In the genomic region with DNA sequence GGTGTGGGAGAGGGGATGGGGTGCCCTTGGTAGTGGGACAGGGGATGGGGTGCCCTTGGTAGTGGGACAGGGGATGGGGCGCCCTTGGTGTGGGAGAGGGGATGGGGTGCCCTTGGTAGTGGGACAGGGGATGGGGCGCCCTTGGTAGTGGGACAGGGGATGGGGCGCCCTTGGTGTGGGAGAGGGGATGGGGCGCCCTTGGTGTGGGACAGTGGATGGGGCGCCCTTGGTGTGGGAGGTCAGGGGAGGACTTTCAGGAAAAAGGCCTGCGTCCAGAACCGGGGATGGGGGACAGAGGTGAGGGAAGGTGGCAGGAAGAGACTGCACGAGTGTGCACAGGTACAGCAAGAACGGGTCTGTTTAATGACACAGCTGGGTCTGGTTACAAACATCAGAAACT, we compare ENCODE assay signal across 13 cellular contexts. TPM values are rescaled to one million over a fixed set of nuclear protein-coding genes. Genes with fewer than 3 reads are reported as not detected.
DNase-seq lines count a peak whose midpoint lies in the region; ATAC-seq and TF ChIP-seq lines count a peak whose summit lies in the region.
"Not testable (repeated sequence)": the region's sequence is repeated elsewhere in the genome, so short reads cannot be mapped to it uniquely, and the experiment has no call there.
"Had no signal": no experiment of that assay in that cellular context is flagged by ENCODE, and none has a peak within 500 bp of the region (broad histone marks: within the 10 kb centered on the region; RNA-seq: fewer than 3 reads in every experiment).

No MANE protein-coding gene starts in this region.

- H3K9ac ChIP-seq in OCI-LY3 (ENCODE audit: low read length) = not testable (repeated sequence)

- H3K36me3 ChIP-seq in CD8-positive, alpha-beta memory T cell (ENCODE audit: insufficient read depth, low read length); OCI-LY3 (replicated peaks; ENCODE audit: low read depth, low read length); left ventricle myocardium inferior; spleen: not testable (repeated sequence)

- H2AFZ ChIP-seq in OCI-LY3 (ENCODE audit: low read depth, low read length) = peak overlapping the region; percentile 63; the same call in 1 of the 2 replicates

- not testable (repeated sequence) for H3K9me3 ChIP-seq in CD8-positive, alpha-beta memory T cell (ENCODE audit: low read length); OCI-LY3 (ENCODE audit: insufficient read depth, low read length); left ventricle myocardium inferior (replicated peaks); spleen

- H3K4me1 ChIP-seq in CD8-positive, alpha-beta memory T cell (ENCODE audit: insufficient read depth, low read length) = peaks cover 41% of the 10 kb centered on the region
- peaks cover 27% of the 10 kb centered on the region for H3K4me1 ChIP-seq in OCI-LY3 (ENCODE audit: low read length)
- peaks cover 81% of the 10 kb centered on the region for H3K4me1 ChIP-seq in left ventricle myocardium inferior
- peaks cover 39 to 92% (median 71%) of the 10 kb centered on the region in 6 donors for H3K4me1 ChIP-seq in spleen

- not testable (repeated sequence) for ATAC-seq in natural killer cell

- peaks cover 25 to 48% (median 26%) of the 10 kb centered on the region in 3 donors for H3K4me1 Mint-ChIP-seq in CD8-positive, alpha-beta memory T cell
- peaks cover 28% of the 10 kb centered on the region for H3K4me1 Mint-ChIP-seq in activated naive CD4-positive, alpha-beta T cell treated with anti-CD3 and anti-CD28 coated beads, Interleukin-2, amount 10 ng/mL, durations not matched to agents 7 days and 5 days
- peaks cover 25 to 45% of the 10 kb centered on the region in 2 donors for H3K4me1 Mint-ChIP-seq in natural killer cell
- peaks cover 37% of the 10 kb centered on the region for H3K4me1 Mint-ChIP-seq in type B pancreatic cell (ENCODE audit: unreplicated experiment)

- intact Hi-C loops in left ventricle myocardium inferior (cut with micrococcal nuclease) = loop anchor here (10.0 kb wide), 1 partner anchor 148 kb away; no protein-coding TSS in a partner anchor
- intact Hi-C loops in natural killer cell (cut with micrococcal nuclease); spleen (cut with DNase I; ENCODE audit: low total_unique reads): not testable (repeated sequence)

- peak overlapping the region in 6 of 7 donors; percentile 13 to 74 (median 64) for H3K4me3 Mint-ChIP-seq in CD8-positive, alpha-beta memory T cell
- not testable (repeated sequence) for H3K4me3 Mint-ChIP-seq in activated naive CD4-positive, alpha-beta T cell treated with anti-CD3 and anti-CD28 coated beads, Interleukin-2, amount 10 ng/mL, durations not matched to agents 7 days and 5 days
- peak overlapping the region; percentile 14 for H3K4me3 Mint-ChIP-seq in natural killer cell
- peak overlapping the region; percentile 57 for H3K4me3 Mint-ChIP-seq in type B pancreatic cell

- not testable (repeated sequence) for H4K20me1 ChIP-seq in OCI-LY3 (ENCODE audit: insufficient read depth, low read length)

- not testable (repeated sequence) for H3K36me3 Mint-ChIP-seq in CD8-positive, alpha-beta memory T cell; activated naive CD4-positive, alpha-beta T cell treated with anti-CD3 and anti-CD28 coated beads, Interleukin-2, amount 10 ng/mL, durations not matched to agents 7 days and 5 days; natural killer cell; type B pancreatic cell

- H3K4me2 ChIP-seq in OCI-LY3 (ENCODE audit: low read length) = peak overlapping the region; percentile 100

- not testable (repeated sequence) for H3K27me3 ChIP-seq in CD8-positive, alpha-beta memory T cell (ENCODE audit: insufficient read depth, low read length, poor library complexity, severe bottlenecking); OCI-LY3 (ENCODE audit: low read depth, low read length); left ventricle myocardium inferior (ENCODE audit: low read depth)
- peaks cover 0 to 23% (median 0%) of the 10 kb centered on the region in 7 donors for H3K27me3 ChIP-seq in spleen (replicated peaks in 1 of 7)

- CTCF ChIA-PET in CD8-positive, alpha-beta memory T cell (lab: Charles Lee) = interaction anchor here (1.1 to 2.1 kb wide), 3 partner anchors 19 to 155 kb away, joined by 3 to 12 read pairs (median 3); no protein-coding TSS in a partner anchor
- CTCF ChIA-PET in activated naive CD4-positive, alpha-beta T cell treated with anti-CD3 and anti-CD28 coated beads, Interleukin-2, amount 10 ng/mL, durations not matched to agents 7 days and 5 days (lab: Charles Lee) = interaction anchor here (1.0 to 1.4 kb wide), 3 partner anchors 25 to 187 kb away, joined by 3 to 4 read pairs (median 4); no protein-coding TSS in a partner anchor

- H3K4me3 ChIP-seq in CD8-positive, alpha-beta memory T cell (ENCODE audit: low read length); coronary artery: not testable (repeated sequence)
- peak overlapping the region; percentile 83 for H3K4me3 ChIP-seq in OCI-LY3 (ENCODE audit: low read length)
- peak overlapping the region; percentile 54 for H3K4me3 ChIP-seq in left ventricle myocardium inferior
- peak overlapping the region in 1 of 8 donors; percentile 66 for H3K4me3 ChIP-seq in spleen

- not testable (repeated sequence) for H3K9me3 Mint-ChIP-seq in CD8-positive, alpha-beta memory T cell; activated naive CD4-positive, alpha-beta T cell treated with anti-CD3 and anti-CD28 coated beads, Interleukin-2, amount 10 ng/mL, durations not matched to agents 7 days and 5 days; natural killer cell; type B pancreatic cell

- H3K79me2 ChIP-seq in OCI-LY3 (ENCODE audit: low read length) = not testable (repeated sequence)

- H3K27ac ChIP-seq in CD8-positive, alpha-beta memory T cell (ENCODE audit: low read depth, low read length); OCI-LY3 (ENCODE audit: low read length): not testable (repeated sequence)
- H3K27ac ChIP-seq in coronary artery = peak overlapping the region; percentile 80 to 91
- peak overlapping the region; percentile 98 for H3K27ac ChIP-seq in left ventricle myocardium inferior (replicated peaks)
- H3K27ac ChIP-seq in spleen = peak overlapping the region; percentile 80 to 99 (median 92)

- WGBS in spleen, 5 donors = 69 to 74% (median 72%) methylated on average over 8 to 9 of the region's 9 CpGs

- not testable (repeated sequence) for TF ChIP-seq POLR2A in spleen (IDR thresholded peaks at IDR 0.05)

- H3K27ac Mint-ChIP-seq in CD8-positive, alpha-beta memory T cell = peak overlapping the region; percentile 43 to 86 (median 80)
- peak overlapping the region; percentile 73 for H3K27ac Mint-ChIP-seq in activated naive CD4-positive, alpha-beta T cell treated with anti-CD3 and anti-CD28 coated beads, Interleukin-2, amount 10 ng/mL, durations not matched to agents 7 days and 5 days
- H3K27ac Mint-ChIP-seq in natural killer cell = peak overlapping the region in 1 of 2 donors; percentile 75
- not testable (repeated sequence) for H3K27ac Mint-ChIP-seq in type B pancreatic cell

- DNase-seq in CD8-positive, alpha-beta memory T cell; activated naive CD4-positive, alpha-beta T cell treated with anti-CD3 and anti-CD28 coated beads, Interleukin-2, amount 10 ng/mL, durations not matched to agents 7 days and 5 days; coronary artery (ENCODE audit: low spot score); left ventricle myocardium inferior; natural killer cell; spleen; type B pancreatic cell (ENCODE audit: extremely low spot score, unreplicated experiment): not testable (repeated sequence)

- TF ChIP-seq CTCF in OCI-LY3 (IDR thresholded peaks at IDR 0.05; ENCODE audit: low read depth, low read length); coronary artery (IDR thresholded peaks at IDR 0.05); left ventricle myocardium inferior (IDR thresholded peaks at IDR 0.05; ENCODE audit: borderline replicate concordance); natural killer cell (IDR thresholded peaks at IDR 0.05); spleen (IDR thresholded peaks at IDR 0.05 in 8 of 11, conservative IDR thresholded peaks at IDR 0.05 in 3 of 11); type B pancreatic cell (conservative IDR thresholded peaks at IDR 0.05): not testable (repeated sequence)

- POLR2A ChIA-PET in CD8-positive, alpha-beta memory T cell (lab: Charles Lee) = interaction anchor here (0.5 to 1.6 kb wide), 4 partner anchors 11 to 311 kb away, joined by 3 to 7 read pairs (median 3); no protein-coding TSS in a partner anchor

- H3K27me3 Mint-ChIP-seq in CD8-positive, alpha-beta memory T cell; natural killer cell (ENCODE audit: low read depth in 2 of 2): not testable (repeated sequence)
- peaks cover 48% of the 10 kb centered on the region for H3K27me3 Mint-ChIP-seq in activated naive CD4-positive, alpha-beta T cell treated with anti-CD3 and anti-CD28 coated beads, Interleukin-2, amount 10 ng/mL, durations not matched to agents 7 days and 5 days
- H3K27me3 Mint-ChIP-seq in type B pancreatic cell = peaks cover 19% of the 10 kb centered on the region

RNA-seq across cellular contexts. Expression of a gene that starts 10.5 kb away (rescaled TPM):
- total RNA-seq in CD8-positive, alpha-beta memory T cell = not detected
- 0.23 TPM for polyA plus RNA-seq in CD8-positive, alpha-beta memory T cell
- total RNA-seq in left ventricle myocardium inferior = 24.1 TPM
- under 1 TPM; 0.12 to 0.33 (median 0.16) TPM for total RNA-seq in natural killer cell
- 10 to 100 TPM in 3 of 7 donors, 1 to 10 TPM in 4; 5.0 to 21.0 (median 9.9) TPM for total RNA-seq in spleen
- polyA plus RNA-seq in spleen = 1 to 10 TPM; 3.5 to 5.8 (median 5.5) TPM
- 2.5 and 10.0 TPM in 2 replicates for total RNA-seq in type B pancreatic cell (ENCODE audit: low replicate concordance)
- total RNA-seq: activated naive CD4-positive, alpha-beta T cell treated with anti-CD3 and anti-CD28 coated beads for 36 hours had no signal

RNA-seq across cellular contexts. Expression of a gene that starts 12.8 kb away (rescaled TPM):
- under 1 TPM; 0.38 to 0.53 TPM for total RNA-seq in CD8-positive, alpha-beta memory T cell
- 1.2 TPM for polyA plus RNA-seq in CD8-positive, alpha-beta memory T cell
- total RNA-seq in left ventricle myocardium inferior (3.9 TPM), natural killer cell (1 to 10 TPM in 1 of 3 donors, under 1 TPM in 2; 0.77 to 1.1 (median 0.82) TPM), spleen (10 to 100 TPM in 2 of 7 donors, 1 to 10 TPM in 5; 3.5 to 18.8 (median 9.2) TPM), type B pancreatic cell (ENCODE audit: low replicate concordance) (0.33 and 3.3 TPM in 2 replicates)
- 10 to 100 TPM; 28.9 to 54.1 (median 29.6) TPM for polyA plus RNA-seq in spleen
- total RNA-seq: activated naive CD4-positive, alpha-beta T cell treated with anti-CD3 and anti-CD28 coated beads for 36 hours; bronchial epithelial cell had no signal

RNA-seq across cellular contexts. Expression of a gene that starts 25.8 kb away (rescaled TPM):
- 10 to 100 TPM; 38.2 to 42.5 TPM for total RNA-seq in CD8-positive, alpha-beta memory T cell
- polyA plus RNA-seq in CD8-positive, alpha-beta memory T cell = 38.4 TPM
- total RNA-seq in left ventricle myocardium inferior (13.8 TPM), natural killer cell (100 to 1,000 TPM; 194 to 233 (median 202) TPM), spleen (100 to 1,000 TPM in 4 of 7 donors, 10 to 100 TPM in 3; 95.1 to 147 (median 114) TPM), type B pancreatic cell (ENCODE audit: low replicate concordance) (12.3 and 17.2 TPM in 2 replicates)
- polyA plus RNA-seq in spleen = 10 to 100 TPM; 31.4 to 72.7 (median 53.3) TPM

RNA-seq across cellular contexts. Expression of a gene that starts 58.6 kb away (rescaled TPM):
- total RNA-seq in CD8-positive, alpha-beta memory T cell = 1 to 10 TPM in 1 of 2 experiments, under 1 TPM in 1; 0.83 to 1.0 TPM
- 2.9 TPM for polyA plus RNA-seq in CD8-positive, alpha-beta memory T cell
- total RNA-seq in left ventricle myocardium inferior (4.3 TPM), natural killer cell (under 1 TPM in 1 of 3 donors, not detected in 2; 0.65 TPM), spleen (10 to 100 TPM in 3 of 7 donors, 1 to 10 TPM in 4; 8.1 to 15.7 (median 9.8) TPM), type B pancreatic cell (ENCODE audit: low replicate concordance) (4.3 and 10.4 TPM in 2 replicates)
- 1 to 10 TPM; 1.1 to 4.8 (median 1.3) TPM for polyA plus RNA-seq in spleen
- total RNA-seq: activated naive CD4-positive, alpha-beta T cell treated with anti-CD3 and anti-CD28 coated beads for 36 hours had no signal

RNA-seq across cellular contexts. Expression of a gene that starts 59.6 kb away (rescaled TPM):
- not detected for total RNA-seq in CD8-positive, alpha-beta memory T cell
- polyA plus RNA-seq in CD8-positive, alpha-beta memory T cell = not detected
- total RNA-seq in left ventricle myocardium inferior (not detected), natural killer cell (under 1 TPM in 2 of 3 donors, not detected in 1; 0.28 to 0.50 TPM), spleen (not detected), type B pancreatic cell (ENCODE audit: low replicate concordance) (not detected in 2 replicates)
- polyA plus RNA-seq in spleen = under 1 TPM in 2 of 3 donors, not detected in 1; 0.19 to 0.22 TPM
- total RNA-seq: activated naive CD4-positive, alpha-beta T cell treated with anti-CD3 and anti-CD28 coated beads for 36 hours; bronchial epithelial cell; Right ventricle myocardium superior; sciatic nerve had no signal
- polyA plus RNA-seq: keratinocyte had no signal
